8 cellular contexts compared by ENCODE assay signal in genomic region chr19:42254850-42255765, GRCh38. TPM values are rescaled to one million over a fixed set of nuclear protein-coding genes. Genes with fewer than 3 reads are reported as not detected.
DNase-seq lines count a peak whose midpoint lies in the region; ATAC-seq and TF ChIP-seq lines count a peak whose summit lies in the region.

ERF (minus strand) TSS chr19:42255128; CDS start chr19:42254999, 129 bp downstream.

- peaks cover 0 to 13% of the 10 kb centered on the region in 2 donors for H3K36me3 Mint-ChIP-seq in CD4-positive, alpha-beta memory T cell

- CTCF ChIA-PET in CD4-positive, alpha-beta memory T cell (lab: Charles Lee; ENCODE audit: partially characterized antibody) = interaction anchor here (1.2 to 1.3 kb wide), 2 partner anchors 12 to 24 kb away, joined by 4 to 6 read pairs; partner anchors contain the start of gene GSK3A
- CTCF ChIA-PET in IMR-90 (lab: Yijun Ruan, JAX) = no interaction called here
- CTCF ChIA-PET in Panc1 (lab: Charles Lee) = no interaction called here

- TF ChIP-seq EP300 in esophagus muscularis mucosa (IDR thresholded peaks at IDR 0.05) = no peak

- WGBS in IMR-90 (ENCODE audit: extremely low coverage in 2 of 2, insufficient read length in 1 of 2), 2 experiments = 0% methylated on average over 26 of the region's 75 CpGs; no CpG with 5 or more reads in 1 of the 2 experiments
- WGBS in esophagus muscularis mucosa = 0% methylated on average over 8 of the region's 75 CpGs

- H3K56ac ChIP-seq in IMR-90 (ENCODE audit: extremely low read depth, insufficient read depth, low read length) = peak within 1 kb of the TSS; percentile 82

- H3K18ac ChIP-seq in IMR-90 (ENCODE audit: low read depth, low read length) = peak within 1 kb of the TSS; percentile 92

- ATAC-seq in IMR-90 (ENCODE audit: low read depth) = peak; percentile 65
- peak; percentile 78 for ATAC-seq in Panc1

- intact Hi-C loops in CD4-positive, alpha-beta memory T cell (cut with micrococcal nuclease) = loop anchor here (1.0 to 2.0 kb wide), 7 partner anchors 11 to 70 kb away; partner anchors contain the start of genes DEDD2, MEGF8, PAFAH1B3 and PRR19
- intact Hi-C loops in IMR-90 (cut with micrococcal nuclease) (loop anchor here (2.0 kb wide), 1 partner anchor 26 kb away; no protein-coding TSS in a partner anchor), Panc1 (cut with micrococcal nuclease; ENCODE audit: unreplicated experiment) (no loop called here), esophagus muscularis mucosa (cut with DNase I) (no loop called here)

- H2BK120ac ChIP-seq in IMR-90 (ENCODE audit: low read depth, low read length) = peak within 1 kb of the TSS; percentile 83

- no peaks in the 10 kb centered on the region for H3K36me3 ChIP-seq in CD4-positive, alpha-beta memory T cell (ENCODE audit: insufficient read depth, low read length)
- H3K36me3 ChIP-seq in IMR-90 (ENCODE audit: control insufficient read depth, insufficient read depth, low read length) = peaks cover under 1% of the 10 kb centered on the region; the same call in 1 of the 2 replicates
- H3K36me3 ChIP-seq in Panc1 (ENCODE audit: control insufficient read depth, insufficient read depth, low read length) = no peaks in the 10 kb centered on the region; the same call in 1 of the 2 replicates
- peaks cover 0 to 3% (median 2%) of the 10 kb centered on the region in 4 donors for H3K36me3 ChIP-seq in esophagus muscularis mucosa

- TF ChIP-seq POLR2A in IMR-90 (IDR thresholded peaks at IDR 0.05; ENCODE audit: low read depth, low read length) = peak; percentile 95
- TF ChIP-seq POLR2A in esophagus muscularis mucosa (IDR thresholded peaks at IDR 0.05; ENCODE audit: low read depth) = peak; percentile 95

- peaks cover 12 to 40% (median 27%) of the 10 kb centered on the region in 4 donors for H3K4me1 Mint-ChIP-seq in CD4-positive, alpha-beta memory T cell

- H3K9me3 ChIP-seq in CD4-positive, alpha-beta memory T cell (ENCODE audit: control insufficient read depth in 1 of 2, low read length in 2 of 2) = no peaks in the 10 kb centered on the region
- H3K9me3 ChIP-seq in IMR-90 (ENCODE audit: control insufficient read depth, insufficient read depth, low read length) = no peaks in the 10 kb centered on the region
- no peaks in the 10 kb centered on the region for H3K9me3 ChIP-seq in Panc1 (ENCODE audit: control insufficient read depth, insufficient read depth, low read depth, low read length)
- no peaks in the 10 kb centered on the region for H3K9me3 ChIP-seq in esophagus muscularis mucosa

- peak within 1 kb of the TSS; percentile 92 for H2BK5ac ChIP-seq in IMR-90 (ENCODE audit: low read depth, low read length, poor library complexity, severe bottlenecking)

- in situ Hi-C loops in IMR-90 (cut with MboI; ENCODE audit: low sequenced_read_pairs) (no loop called here), Panc1 (cut with HindIII; ENCODE audit: low pct_unique_long_range_greater_than_20kb, low sequenced_read_pairs) (no loop called here)

- H3K23ac ChIP-seq in IMR-90 (ENCODE audit: low read depth, low read length) = peak within 1 kb of the TSS; percentile 92

- no peak for TF ChIP-seq CTCF in GM20000 (IDR thresholded peaks at IDR 0.05; ENCODE audit: extremely low read depth, missing control alignments)
- TF ChIP-seq CTCF in IMR-90 (conservative IDR thresholded peaks at IDR 0.05; ENCODE audit: low read depth, low read length) = no peak
- no peak for TF ChIP-seq CTCF in Panc1 (IDR thresholded peaks at IDR 0.05)
- peak in 1 of 3 experiments; percentile 22 for TF ChIP-seq CTCF in esophagus muscularis mucosa (IDR thresholded peaks at IDR 0.05)

- no peak for TF ChIP-seq RAD21 in IMR-90 (IDR thresholded peaks at IDR 0.05; ENCODE audit: low read length)

- H3K27ac Mint-ChIP-seq in CD4-positive, alpha-beta memory T cell = peak within 1 kb of the TSS; percentile 81 to 88 (median 86)

- peak within 1 kb of the TSS; percentile 93 for H3K27ac ChIP-seq in CD4-positive, alpha-beta memory T cell (ENCODE audit: low read depth, low read length)
- H3K27ac ChIP-seq in IMR-90 (ENCODE audit: insufficient read depth, low read length) = peak within 1 kb of the TSS; percentile 100
- H3K27ac ChIP-seq in Panc1 (ENCODE audit: low read length) = peak within 1 kb of the TSS; percentile 84
- H3K27ac ChIP-seq in esophagus muscularis mucosa (replicated peaks in 1 of 4) = peak within 1 kb of the TSS; percentile 100

- H3K27me3 ChIP-seq in CD4-positive, alpha-beta memory T cell (ENCODE audit: insufficient read depth, low read length) = no peaks in the 10 kb centered on the region
- H3K27me3 ChIP-seq in IMR-90 (ENCODE audit: control insufficient read depth, insufficient read depth, low read length) (no peaks in the 10 kb centered on the region), Panc1 (ENCODE audit: control insufficient read depth, insufficient read depth, low read length) (no peaks in the 10 kb centered on the region), esophagus muscularis mucosa (no peaks in the 10 kb centered on the region)

- H3K4ac ChIP-seq in IMR-90 (ENCODE audit: low read depth, low read length) = peak within 1 kb of the TSS; percentile 93

- peak within 1 kb of the TSS; percentile 72 for H4K5ac ChIP-seq in IMR-90 (ENCODE audit: low read depth, low read length)

- dilution Hi-C loops in IMR-90 (cut with HindIII; ENCODE audit: low sequenced_read_pairs, unreplicated experiment) = no loop called here

- H3K27me3 Mint-ChIP-seq in CD4-positive, alpha-beta memory T cell = peaks cover 3 to 4% of the 10 kb centered on the region in 2 donors

- DNase-seq in CD4-positive, alpha-beta memory T cell = peak; percentile 92 to 95 (median 94)
- DNase-seq in GM20000 (ENCODE audit: low spot score) (peak; percentile 99), IMR-90 (peak; percentile 83), Panc1 (ENCODE audit: low read depth, low spot score) (no peak), esophagus muscularis mucosa (ENCODE audit: extremely low spot score) (peak; percentile 99), myocyte (ENCODE audit: low read depth) (peak; percentile 91)
- DNase-seq in activated T-cell treated with anti-CD3 and anti-CD28 coated beads, Interleukin-2, amount 50 U/mL, for 48 hours = peak; percentile 94 to 97
- DNase-seq in stimulated activated CD8-positive, alpha-beta memory T cell treated with anti-CD3 and anti-CD28 coated beads, Interleukin-7, amount 100 ng/mL, for 4 hours (ENCODE audit: low read depth in 2 of 2) = peak; percentile 81 to 90

- peak within 1 kb of the TSS; percentile 75 to 93 for H4K8ac ChIP-seq in IMR-90 (ENCODE audit: low read depth in 2 of 2, low read length in 2 of 2)

- BruUV-seq in IMR-90 (replicated peaks; lab: Mats Ljungman, UMichigan) (no TSS peak), Panc1 (replicated peaks; lab: Mats Ljungman, UMichigan) (no TSS peak)

- POLR2A ChIA-PET in CD4-positive, alpha-beta memory T cell (lab: Charles Lee; ENCODE audit: partially characterized antibody) = interaction anchor here (0.9 to 1.7 kb wide), 11 partner anchors 11 to 47 kb away, joined by 3 to 22 read pairs (median 4); partner anchors contain the start of genes CIC, GSK3A and PAFAH1B3
- POLR2A ChIA-PET in IMR-90 (lab: Charles Lee; ENCODE audit: unreplicated experiment) = no interaction called here
- POLR2A ChIA-PET in Panc1 (lab: Charles Lee) = no interaction called here

- H2AFZ ChIP-seq in IMR-90 (replicated peaks; ENCODE audit: low read length, poor library complexity) = peak within 1 kb of the TSS; percentile 93

- peaks cover 35% of the 10 kb centered on the region for H3K4me1 ChIP-seq in CD4-positive, alpha-beta memory T cell (ENCODE audit: insufficient read depth, low read length)
- H3K4me1 ChIP-seq in IMR-90 (ENCODE audit: control insufficient read depth, insufficient read depth, low read length) = peaks cover 19% of the 10 kb centered on the region
- peaks cover 21% of the 10 kb centered on the region for H3K4me1 ChIP-seq in Panc1 (ENCODE audit: control insufficient read depth, insufficient read depth, low read length)
- peaks cover 43 to 54% (median 51%) of the 10 kb centered on the region in 4 donors for H3K4me1 ChIP-seq in esophagus muscularis mucosa

- H3K14ac ChIP-seq in IMR-90 (replicated peaks; ENCODE audit: low read depth, low read length) = peak within 1 kb of the TSS; percentile 97

- H3K9me1 ChIP-seq in IMR-90 (ENCODE audit: insufficient read depth, low read length) = peaks cover 7% of the 10 kb centered on the region; the same call in 1 of the 2 replicates

- H3K9me3 Mint-ChIP-seq in CD4-positive, alpha-beta memory T cell = no peaks in the 10 kb centered on the region

- H3K4me3 ChIP-seq in CD4-positive, alpha-beta memory T cell (ENCODE audit: low read length in 2 of 2) = peak within 1 kb of the TSS; percentile 69 to 90
- peak within 1 kb of the TSS; percentile 99 for H3K4me3 ChIP-seq in IMR-90 (ENCODE audit: insufficient read depth, low read depth, low read length)
- H3K4me3 ChIP-seq in Panc1 (ENCODE audit: low read depth in 2 of 2, low read length in 2 of 2) = peak within 1 kb of the TSS; percentile 72 to 82
- H3K4me3 ChIP-seq in esophagus muscularis mucosa = peak within 1 kb of the TSS; percentile 85 to 98 (median 96)

- peak within 1 kb of the TSS; percentile 23; the same call in 1 of the 3 replicates for H2BK15ac ChIP-seq in IMR-90 (ENCODE audit: low read depth, low read length)

- peaks cover under 1 to 30% of the 10 kb centered on the region in 2 experiments; a peak in 3 of 4 replicates for H3K79me1 ChIP-seq in IMR-90 (ENCODE audit: low read depth in 1 of 2, low read length in 2 of 2)

- H3K4me2 ChIP-seq in IMR-90 (ENCODE audit: low read depth, low read length) = peak within 1 kb of the TSS; percentile 61

- H3K9ac ChIP-seq in IMR-90 (ENCODE audit: low read depth, low read length) = peak within 1 kb of the TSS; percentile 98

- no peak within 1 kb of the TSS for H2BK20ac ChIP-seq in IMR-90 (ENCODE audit: low read depth, low read length)

- H4K20me1 ChIP-seq in IMR-90 (ENCODE audit: insufficient read depth, low read length) = peaks cover 32% of the 10 kb centered on the region

- peak within 1 kb of the TSS; percentile 58 for H2AK5ac ChIP-seq in IMR-90 (ENCODE audit: low read depth, low read length)

- peak within 1 kb of the TSS; percentile 93 for H2AK9ac ChIP-seq in IMR-90 (replicated peaks; ENCODE audit: low read depth, low read length, poor library complexity)

- peak within 1 kb of the TSS; percentile 76 to 88 (median 82) for H3K4me3 Mint-ChIP-seq in CD4-positive, alpha-beta memory T cell

- H4K91ac ChIP-seq in IMR-90 (ENCODE audit: insufficient read depth, low read depth, low read length) = peak within 1 kb of the TSS; percentile 87

TF ChIP-seq in IMR-90, 13 proteins besides CTCF, POLR2A, EP300 and RAD21 (continues in another document):
- TF ChIP-seq FOS (IDR thresholded peaks at IDR 0.05; ENCODE audit: low read depth, low read length) = no peak

RNA-seq across cellular contexts. Expression of gene ERF, which starts in this region (rescaled TPM):
- total RNA-seq in CD4-positive, alpha-beta memory T cell = 10 to 100 TPM; 38.5 to 39.9 TPM
- 1 to 10 TPM; 2.7 to 3.7 TPM for polyA plus RNA-seq in CD4-positive, alpha-beta memory T cell
- 5.2 and 6.1 TPM in 2 replicates for total RNA-seq in IMR-90 (2012; rRNA removed)
- polyA plus RNA-seq in IMR-90 (2012; rRNA removed) = 32.4 and 50.9 TPM in 2 replicates
- 21.0 and 43.3 TPM in 2 replicates for polyA plus RNA-seq in IMR-90 (2012; cell fraction: cytosol; rRNA removed)
- 185 and 200 TPM in 2 replicates for polyA plus RNA-seq in IMR-90 (2012; cell fraction: nucleus; rRNA removed; ENCODE audit: low replicate concordance)
- total RNA-seq in Panc1 (2021; ENCODE audit: unreplicated experiment) = 85.7 TPM
- 70.6 TPM for polyA plus RNA-seq in Panc1 (2012; ENCODE audit: insufficient read length)
- 10 to 100 TPM; 16.6 to 38.8 (median 35.5) TPM for total RNA-seq in esophagus muscularis mucosa
- 44.6 and 55.2 TPM in 2 replicates for total RNA-seq in myocyte
- 65.4 TPM for polyA plus RNA-seq in myocyte (2012)

Comparison
In these comparisons a context has a peak if more than half of its experiments do, and no peak if none do; other contexts are left out.
1. intact Hi-C loops: an anchor here in CD4-positive, alpha-beta memory T cell (1.0 to 2.0 kb wide) and IMR-90 (2.0 kb wide); none called in Panc1 and esophagus muscularis mucosa.